In genomic region chr21:36212513-36212780, GRCh38 we compare ENCODE assay signal across 13 cellular contexts. TPM values are rescaled to one million over a fixed set of nuclear protein-coding genes. Genes with fewer than 3 reads are reported as not detected.
A peak's percentile ranks its signal among the peaks of the same experiment; 100 is the strongest.
DNase-seq lines count a peak whose midpoint lies in the region; ATAC-seq and TF ChIP-seq lines count a peak whose summit lies in the region.
"Had no signal": no experiment of that assay in that cellular context is flagged by ENCODE, and none has a peak within 500 bp of the region (broad histone marks: within the 10 kb centered on the region; RNA-seq: fewer than 3 reads in every experiment).

No MANE protein-coding gene starts in this region.

- H3K27me3 ChIP-seq in GM23248 (replicated peaks; ENCODE audit: insufficient read depth) (no peaks in the 10 kb centered on the region), RWPE2 (ENCODE audit: insufficient read depth, poor library complexity, severe bottlenecking) (no peaks in the 10 kb centered on the region), skeletal muscle satellite cell (ENCODE audit: control insufficient read depth, insufficient read depth, low read length) (no peaks in the 10 kb centered on the region)

- no peak for ATAC-seq in RWPE2 (ENCODE audit: low read depth)
- ATAC-seq: CD8-positive, alpha-beta T cell had no signal

- peak overlapping the region; percentile 85 for H3K27ac ChIP-seq in GM23248
- H3K27ac ChIP-seq in RWPE2 (ENCODE audit: poor library complexity, severe bottlenecking): peak overlapping the region; percentile 41
- H3K27ac ChIP-seq in epithelial cell of prostate: peak overlapping the region; percentile 1
- no peak overlapping the region for H3K27ac ChIP-seq in OCI-LY7 (ENCODE audit: low read depth, low read length, poor library complexity, severe bottlenecking)

- peaks cover 42% of the 10 kb centered on the region for H3K4me1 ChIP-seq in GM23248 (ENCODE audit: insufficient read depth)
- H3K4me1 ChIP-seq in RWPE2 (ENCODE audit: insufficient read depth, poor library complexity, severe bottlenecking): peaks cover 23% of the 10 kb centered on the region
- H3K4me1 ChIP-seq in skeletal muscle satellite cell (ENCODE audit: control insufficient read depth, insufficient read depth, low read length): peaks cover 47% of the 10 kb centered on the region
- H3K4me1 ChIP-seq in OCI-LY7 (ENCODE audit: insufficient read depth, low read length, poor library complexity, severe bottlenecking): no peaks in the 10 kb centered on the region

- H3K4me2 ChIP-seq in GM23248 (ENCODE audit: unreplicated experiment) (peak overlapping the region; percentile 71), skeletal muscle satellite cell (ENCODE audit: low read length) (peak overlapping the region; percentile 66), OCI-LY7 (ENCODE audit: low read length) (no peak overlapping the region)

- H3F3A ChIP-seq in GM23248 (ENCODE audit: insufficient read depth): peaks cover 36% of the 10 kb centered on the region

- H2AFZ ChIP-seq in GM23248 (peak overlapping the region; percentile 58), OCI-LY7 (ENCODE audit: low read length) (no peak overlapping the region)

- H3K9me3 ChIP-seq in GM23248 (ENCODE audit: low read depth) (no peaks in the 10 kb centered on the region), RWPE2 (ENCODE audit: severe bottlenecking) (no peaks in the 10 kb centered on the region), skeletal muscle satellite cell (replicated peaks; ENCODE audit: low read length) (no peaks in the 10 kb centered on the region), OCI-LY7 (ENCODE audit: low read length) (no peaks in the 10 kb centered on the region)

- no peak for DNase-seq in GM23248
- no peak for DNase-seq in RWPE2 (ENCODE audit: low spot score)
- no peak for DNase-seq in epithelial cell of prostate (ENCODE audit: low read depth, low spot score)
- DNase-seq in OCI-LY7 (ENCODE audit: low spot score): no peak
- DNase-seq in NCI-H1930 (lab: John Stamatoyannopoulos, UW): no peak
- DNase-seq in GF-D8 (lab: John Stamatoyannopoulos, UW): no peak
- DNase-seq: CD8-positive, alpha-beta T cell; DND-41; NCI-H1417 treated with DMSO at 0.1 percent for 48 hours; NCI-H2081; NCI-H510A treated with DMSO at 0.1 percent for 48 hours; RPMI8226 had no signal

- H3K9ac ChIP-seq in GM23248 (peak overlapping the region; percentile 57), skeletal muscle satellite cell (ENCODE audit: low read depth, low read length) (peak overlapping the region; percentile 57)

- H3K9me2 ChIP-seq in GM23248 (ENCODE audit: insufficient read depth) (no peaks in the 10 kb centered on the region), OCI-LY7 (ENCODE audit: insufficient read depth, low read length) (no peaks in the 10 kb centered on the region)

- BruUV-seq in OCI-LY7 (replicated peaks; lab: Mats Ljungman, UMichigan): no TSS peak

- 64 to 73% methylated on average over 5 of the region's 5 CpGs for WGBS in GM23248 (ENCODE audit: low coverage in 1 of 2, low lambda C conversion rate in 2 of 2, missing lambda C conversion rate in 2 of 2), 2 experiments

- in situ Hi-C loops in GM23248 (cut with MboI): no loop called here

- no peaks in the 10 kb centered on the region for H3K36me3 ChIP-seq in GM23248 (ENCODE audit: low read depth)
- H3K36me3 ChIP-seq in RWPE2 (ENCODE audit: low read depth): no peaks in the 10 kb centered on the region
- H3K36me3 ChIP-seq in skeletal muscle satellite cell (ENCODE audit: insufficient read depth, low read length): peaks cover 9% of the 10 kb centered on the region
- H3K36me3 ChIP-seq in OCI-LY7 (ENCODE audit: insufficient read depth, low read length): no peaks in the 10 kb centered on the region

- intact Hi-C loops in OCI-LY7 (cut with micrococcal nuclease; ENCODE audit: unreplicated experiment): no loop called here

- TF ChIP-seq CTCF in RWPE2 (IDR thresholded peaks at IDR 0.05; ENCODE audit: poor library complexity, severe bottlenecking) (no peak), OCI-LY7 (conservative IDR thresholded peaks at IDR 0.05; ENCODE audit: low read length) (no peak)

- H3K79me2 ChIP-seq in GM23248 (ENCODE audit: insufficient read depth) (no peaks in the 10 kb centered on the region), OCI-LY7 (ENCODE audit: insufficient read depth, low read depth, low read length) (no peaks in the 10 kb centered on the region)

- CTCF ChIA-PET in OCI-LY7 (lab: Charles Lee; ENCODE audit: unreplicated experiment): no interaction called here

- POLR2A ChIA-PET in OCI-LY7 (lab: Charles Lee): interaction anchor here (0.6 kb wide), 1 partner anchor 949 kb away, joined by 4 read pairs; no protein-coding TSS in a partner anchor

- no peaks in the 10 kb centered on the region for H4K20me1 ChIP-seq in GM23248 (ENCODE audit: insufficient read depth)
- no peaks in the 10 kb centered on the region for H4K20me1 ChIP-seq in OCI-LY7 (ENCODE audit: insufficient read depth, low read length)

- H3K4me3 ChIP-seq in GM23248: peak overlapping the region; percentile 54
- no peak overlapping the region for H3K4me3 ChIP-seq in RWPE2 (ENCODE audit: severe bottlenecking)
- peak overlapping the region; percentile 29 for H3K4me3 ChIP-seq in skeletal muscle satellite cell (ENCODE audit: low read length)
- no peak overlapping the region for H3K4me3 ChIP-seq in OCI-LY7 (ENCODE audit: low read depth, low read length, poor library complexity, severe bottlenecking)

RNA-seq across cellular contexts. Expression of gene DOP1B, which starts 55.8 kb away (rescaled TPM):
- 12.0 and 12.3 TPM in 2 replicates for total RNA-seq in GM23248 (2014; rRNA removed; shearing (Covaris generic))
- 5.4 and 6.0 TPM in 2 replicates for polyA plus RNA-seq in GM23248 (2016; fragmentation: Nextera tagmentation; extraction: Ambion mirVana)
- total RNA-seq in skeletal muscle satellite cell (2012; rRNA removed): 4.1 and 6.1 TPM in 2 replicates
- total RNA-seq in OCI-LY7 (2014; rRNA removed; shearing (Covaris generic)): 4.2 and 4.9 TPM in 2 replicates
- total RNA-seq in OCI-LY7 (2022): 9.2 and 9.7 TPM in 2 replicates

Comparison
In these comparisons a context has a peak if more than half of its experiments do, and no peak if none do; other contexts are left out.
1. H3K4me3 ChIP-seq: peak in GM23248 (single experiment) and skeletal muscle satellite cell (single experiment); none in RWPE2 (single experiment) and OCI-LY7 (single experiment).